9 cellular contexts compared by ENCODE assay signal in the genomic region with DNA sequence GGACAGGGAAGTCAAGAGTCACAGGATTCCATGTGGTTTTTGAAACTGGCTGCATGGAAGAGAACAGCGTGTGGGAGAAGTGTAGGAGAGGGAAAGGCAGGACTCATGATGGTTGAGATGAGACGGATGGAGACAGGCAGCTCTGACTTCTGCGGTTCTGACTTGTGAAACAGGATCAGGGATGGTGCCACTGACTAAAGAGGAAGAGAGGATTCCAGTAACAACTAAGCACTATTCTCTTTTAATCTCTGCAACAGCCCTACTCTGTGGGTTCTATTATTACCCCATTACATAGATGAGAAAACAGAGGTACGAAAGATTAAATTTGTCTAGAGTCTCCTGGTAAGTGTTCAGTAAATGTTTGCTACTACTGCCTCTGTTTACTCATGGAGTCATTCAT.
DNase-seq lines count a peak whose midpoint lies in the region; ATAC-seq, FAIRE-seq and TF ChIP-seq lines count a peak whose summit lies in the region.
"Had no signal": no experiment of that assay in that cellular context is flagged by ENCODE, and none has a peak within 500 bp of the region (broad histone marks: within the 10 kb centered on the region; RNA-seq: fewer than 3 reads in every experiment).

No MANE protein-coding gene starts in this region.

- CTCF ChIA-PET in K562 (lab: Yijun Ruan, JAX; ENCODE audit: low intra/inter-chr PET ratio): no interaction called here

- no peak overlapping the region for H3K4me2 ChIP-seq in K562 (ENCODE audit: insufficient read depth, low read length)

- H3K4me1 ChIP-seq in K562 (replicated peaks in 1 of 2; ENCODE audit: control insufficient read depth in 2 of 2, insufficient read depth in 2 of 2, low read length in 2 of 2) (no peaks in the 10 kb centered on the region), thoracic aorta (ENCODE audit: control insufficient read depth in 1 of 2, low read depth in 2 of 2) (peaks cover 57 to 98% of the 10 kb centered on the region in 2 donors)

- no peak overlapping the region for H3K9ac ChIP-seq in K562 (ENCODE audit: insufficient read depth in 1 of 2, low read depth in 2 of 2, low read length in 2 of 2)

- no TSS peak for BruUV-seq in K562 (replicated peaks; lab: Mats Ljungman, UMichigan)

- 0% methylated on average over 4 of the region's 4 CpGs for WGBS in K562 (ENCODE audit: insufficient coverage, low coverage, missing lambda C conversion rate)

- ATAC-seq in HG02938 (IDR thresholded peaks at IDR 0.05; ENCODE audit: unreplicated experiment): peak; percentile 69
- ATAC-seq in K562: no peak
- no peak for ATAC-seq in thoracic aorta (ENCODE audit: insufficient number of reproducible peaks, low FRiP score, low read depth)

- intact Hi-C loops in K562 (cut with micrococcal nuclease): no loop called here

- H2AFZ ChIP-seq in K562 (ENCODE audit: low read depth, low read length): no peak overlapping the region

- H3K4me3 ChIP-seq in K562 (no peak overlapping the region), thoracic aorta (no peak overlapping the region)

- TF ChIP-seq POLR2A in K562 (conservative IDR thresholded peaks at IDR 0.05): no peak

- no peak for TF ChIP-seq EP300 in K562 (IDR thresholded peaks at IDR 0.05; ENCODE audit: low read length)

- no peaks in the 10 kb centered on the region for H4K20me1 ChIP-seq in K562 (replicated peaks; ENCODE audit: control insufficient read depth, insufficient read depth, low read length)

- H3K36me3 ChIP-seq in K562 (ENCODE audit: control insufficient read depth, insufficient read depth, low read length): no peaks in the 10 kb centered on the region
- H3K36me3 ChIP-seq in thoracic aorta: peaks cover 6% of the 10 kb centered on the region

- H3K27me3 ChIP-seq in K562 (ENCODE audit: control insufficient read depth in 2 of 2, insufficient read depth in 2 of 2, low read length in 2 of 2) (peaks cover 2 to 7% of the 10 kb centered on the region in 2 experiments; a peak in 2 of 5 replicates), thoracic aorta (replicated peaks; ENCODE audit: insufficient read depth) (no peaks in the 10 kb centered on the region)

- no peak for FAIRE-seq in K562 (lab: Jason Lieb, UNC)

- in situ Hi-C loops in K562 (cut with MboI): no loop called here

- POLR2A ChIA-PET in K562 (lab: Yijun Ruan, JAX): no interaction called here

- H3K9me1 ChIP-seq in K562 (ENCODE audit: control insufficient read depth, insufficient read depth, low read length): no peaks in the 10 kb centered on the region

- no peaks in the 10 kb centered on the region for H3K9me3 ChIP-seq in K562 (replicated peaks; ENCODE audit: control insufficient read depth, insufficient read depth, low read depth, low read length)
- no peaks in the 10 kb centered on the region for H3K9me3 ChIP-seq in thoracic aorta

- DNase-seq in SKM-1 treated with dmso at 0.1 percent for 144 hours (lab: John Stamatoyannopoulos, UW; ENCODE audit: unreplicated experiment) (peak; percentile 33), SKM-1 (lab: John Stamatoyannopoulos, UW; ENCODE audit: unreplicated experiment) (no peak), K562 (ENCODE audit: extremely low read depth in 1 of 4, low spot score in 3 of 4) (no peak), thoracic aorta (ENCODE audit: low spot score) (no peak), NK-92 (lab: John Stamatoyannopoulos, UW; ENCODE audit: unreplicated experiment) (no peak), NCI-H146 (lab: John Stamatoyannopoulos, UW) (no peak), NCI-H774 (lab: John Stamatoyannopoulos, UW) (no peak)
- DNase-seq: NCI-H748 treated with DMSO at 0.1 percent for 48 hours had no signal

- no peaks in the 10 kb centered on the region for H3K79me2 ChIP-seq in K562 (ENCODE audit: control insufficient read depth, insufficient read depth, low read length)

- no peak for TF ChIP-seq RAD21 in K562 (CRISPR knock-in tag; conservative IDR thresholded peaks at IDR 0.05 in 1 of 2, IDR thresholded peaks at IDR 0.05 in 1 of 2)

- TF ChIP-seq CTCF in K562 (IDR thresholded peaks at IDR 0.05 in 2 of 3, conservative IDR thresholded peaks at IDR 0.05 in 1 of 3; ENCODE audit: insufficient read depth in 2 of 3, low read depth in 1 of 3, low read length in 3 of 3) (no peak), thoracic aorta (IDR thresholded peaks at IDR 0.05) (no peak)

- no peak overlapping the region for H3K27ac ChIP-seq in K562 (ENCODE audit: extremely low read depth, low read depth, low read length)
- H3K27ac ChIP-seq in thoracic aorta: peak overlapping the region; percentile 78 to 94

TF ChIP-seq in K562, 482 proteins besides CTCF, POLR2A, EP300 and RAD21:
- TF ChIP-seq, protein P1, sequence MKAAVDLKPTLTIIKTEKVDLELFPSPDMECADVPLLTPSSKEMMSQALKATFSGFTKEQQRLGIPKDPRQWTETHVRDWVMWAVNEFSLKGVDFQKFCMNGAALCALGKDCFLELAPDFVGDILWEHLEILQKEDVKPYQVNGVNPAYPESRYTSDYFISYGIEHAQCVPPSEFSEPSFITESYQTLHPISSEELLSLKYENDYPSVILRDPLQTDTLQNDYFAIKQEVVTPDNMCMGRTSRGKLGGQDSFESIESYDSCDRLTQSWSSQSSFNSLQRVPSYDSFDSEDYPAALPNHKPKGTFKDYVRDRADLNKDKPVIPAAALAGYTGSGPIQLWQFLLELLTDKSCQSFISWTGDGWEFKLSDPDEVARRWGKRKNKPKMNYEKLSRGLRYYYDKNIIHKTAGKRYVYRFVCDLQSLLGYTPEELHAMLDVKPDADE (conservative IDR thresholded peaks at IDR 0.05; ENCODE audit: control insufficient read depth, low read depth, low read length): no peak
- peak; percentile 12 for TF ChIP-seq RBM25 (IDR thresholded peaks at IDR 0.05; ENCODE audit: low read depth, low read length, severe bottlenecking)
